11 cellular contexts compared by ENCODE assay signal in genomic region chr3:123660900-123661299, GRCh38.
DNase-seq lines count a peak whose midpoint lies in the region; ATAC-seq, FAIRE-seq and TF ChIP-seq lines count a peak whose summit lies in the region.
"Had no signal": no experiment of that assay in that cellular context is flagged by ENCODE, and none has a peak within 500 bp of the region (broad histone marks: within the 10 kb centered on the region; RNA-seq: fewer than 3 reads in every experiment).

No MANE protein-coding gene starts in this region.

- H2AFZ ChIP-seq in OCI-LY7 (ENCODE audit: low read length): no peak overlapping the region

- peaks cover 3% of the 10 kb centered on the region for H3K27me3 Mint-ChIP-seq in nephron (ENCODE audit: low read depth)

- CTCF ChIA-PET in OCI-LY7 (lab: Charles Lee; ENCODE audit: unreplicated experiment): no interaction called here

- no TSS peak for BruUV-seq in OCI-LY7 (replicated peaks; lab: Mats Ljungman, UMichigan)

- H3K36me3 Mint-ChIP-seq in nephron (ENCODE audit: low read depth): peaks cover 43% of the 10 kb centered on the region

- no peak overlapping the region for H3K4me2 ChIP-seq in OCI-LY7 (ENCODE audit: low read length)

- no peaks in the 10 kb centered on the region for H3K36me3 ChIP-seq in OCI-LY7 (ENCODE audit: insufficient read depth, low read length)

- no peaks in the 10 kb centered on the region for H3K9me3 ChIP-seq in OCI-LY7 (ENCODE audit: low read length)

- no peak for TF ChIP-seq CTCF in nephron (IDR thresholded peaks at IDR 0.05; ENCODE audit: unreplicated experiment in 3 of 3)
- TF ChIP-seq CTCF in OCI-LY7 (conservative IDR thresholded peaks at IDR 0.05; ENCODE audit: low read length): no peak

- H3K4me3 Mint-ChIP-seq in nephron: peak overlapping the region; percentile 43 to 47 (median 47)

- peak overlapping the region; percentile 98 to 99 (median 99) for H3K27ac Mint-ChIP-seq in nephron

- POLR2A ChIA-PET in OCI-LY7 (lab: Charles Lee): no interaction called here

- peak; percentile 95 for DNase-seq in AG08395 (ENCODE audit: low spot score)
- DNase-seq in NCI-H446 treated with DMSO at 0.1 percent for 48 hours (lab: John Stamatoyannopoulos, UW): peak; percentile 68
- peak; percentile 95 for DNase-seq in fibroblast of gingiva (ENCODE audit: low read depth)
- no peak for DNase-seq in H54 (ENCODE audit: insufficient read length, low spot score)
- DNase-seq in OCI-LY7 (ENCODE audit: low spot score): no peak
- DNase-seq: activated effector memory CD4-positive, alpha-beta T cell treated with Interleukin-2 at 50 U/mL for 16 hours had no signal

- no peaks in the 10 kb centered on the region for H3K9me2 ChIP-seq in OCI-LY7 (ENCODE audit: insufficient read depth, low read length)

- ATAC-seq in GM21423 (IDR thresholded peaks at IDR 0.05; ENCODE audit: unreplicated experiment) (no peak), HG03469 (IDR thresholded peaks at IDR 0.05; ENCODE audit: unreplicated experiment) (no peak)
- ATAC-seq: K562 had no signal

- no peak overlapping the region for H3K27ac ChIP-seq in OCI-LY7 (ENCODE audit: low read depth, low read length, poor library complexity, severe bottlenecking)

- intact Hi-C loops in OCI-LY7 (cut with micrococcal nuclease; ENCODE audit: unreplicated experiment): no loop called here

- TF ChIP-seq POLR2A in H54 (IDR thresholded peaks at IDR 0.05; ENCODE audit: low read depth, low read length): no peak

- H3K9me3 Mint-ChIP-seq in nephron: no peaks in the 10 kb centered on the region

- H3K4me1 Mint-ChIP-seq in nephron: peaks cover 69% of the 10 kb centered on the region

- H3K79me2 ChIP-seq in OCI-LY7 (ENCODE audit: insufficient read depth, low read depth, low read length): no peaks in the 10 kb centered on the region

- H3K4me3 ChIP-seq in OCI-LY7 (ENCODE audit: low read depth, low read length, poor library complexity, severe bottlenecking): no peak overlapping the region
- H3K4me3 ChIP-seq: K562 had no signal

- FAIRE-seq in H54 (lab: Jason Lieb, UNC): no peak
- FAIRE-seq: D721Med, K562 had no signal

- no peaks in the 10 kb centered on the region for H3K4me1 ChIP-seq in OCI-LY7 (ENCODE audit: insufficient read depth, low read length, poor library complexity, severe bottlenecking)

- H4K20me1 ChIP-seq in OCI-LY7 (ENCODE audit: insufficient read depth, low read length): no peaks in the 10 kb centered on the region

Comparison
In these comparisons a context has a peak if more than half of its experiments do, and no peak if none do; other contexts are left out.
1. DNase-seq: peak in AG08395 (single experiment), NCI-H446 treated with DMSO at 0.1 percent for 48 hours (single experiment) and fibroblast of gingiva (single experiment); none in H54 (single experiment) and OCI-LY7 (single experiment).